In genomic region chr6:148423133-148423532, GRCh38 we compare ENCODE assay signal across 15 cellular contexts.
"Had no signal": no experiment of that assay in that cellular context is flagged by ENCODE, and none has a peak within 500 bp of the region (broad histone marks: within the 10 kb centered on the region; RNA-seq: fewer than 3 reads in every experiment).

No MANE protein-coding gene starts in this region.

- H3K36me3 ChIP-seq: heart left ventricle, sigmoid colon, thoracic aorta, uterus had no signal

- H3K4me3 Mint-ChIP-seq: activated CD8-positive, alpha-beta memory T cell treated with anti-CD3 and anti-CD28 coated beads, Interleukin-2, amount 10 ng/mL, durations not matched to agents 7 days and 5 days; activated T-cell treated with anti-CD3 and anti-CD28 coated beads, Interleukin-2, amount 50 U/mL, for 24 hours; stimulated activated naive CD8-positive, alpha-beta T cell treated with anti-CD3 and anti-CD28 coated beads, Interleukin-15, Interleukin-2, amounts not matched to agents 100 ng/mL and 50 ng/mL, for 24 hours had no signal

- H3K9me3 Mint-ChIP-seq: activated naive CD4-positive, alpha-beta T cell treated with anti-CD3 and anti-CD28 coated beads, Interleukin-2, amount 50 U/mL, for 72 hours; activated T-cell treated with anti-CD3 and anti-CD28 coated beads, Interleukin-2, amount 50 U/mL, for 24 hours; stimulated activated naive CD8-positive, alpha-beta T cell treated with anti-CD3 and anti-CD28 coated beads, Interleukin-15, Interleukin-2, amounts not matched to agents 100 ng/mL and 50 ng/mL, for 24 hours had no signal

- H3K4me1 Mint-ChIP-seq: activated CD8-positive, alpha-beta memory T cell treated with anti-CD3 and anti-CD28 coated beads, Interleukin-2, amount 10 ng/mL, durations not matched to agents 7 days and 5 days had no signal

- H3K4me3 ChIP-seq: heart left ventricle, sigmoid colon, thoracic aorta, uterus had no signal

- H3K9me3 ChIP-seq: heart left ventricle, sigmoid colon, thoracic aorta, uterus had no signal

- H3K36me3 Mint-ChIP-seq: activated CD8-positive, alpha-beta memory T cell treated with anti-CD3 and anti-CD28 coated beads, Interleukin-2, amount 10 ng/mL, durations not matched to agents 7 days and 5 days; activated naive CD4-positive, alpha-beta T cell treated with anti-CD3 and anti-CD28 coated beads, Interleukin-2, amount 50 U/mL, for 72 hours had no signal

- DNase-seq: activated CD4-positive, alpha-beta T cell treated with anti-CD3 and anti-CD28 coated beads for 1 hour; activated CD4-positive, alpha-beta T cell treated with anti-CD3 and anti-CD28 coated beads, Interleukin-2, amount 50 U/mL, for 48 hours; activated CD8-positive, alpha-beta memory T cell treated with anti-CD3 and anti-CD28 coated beads, Interleukin-2, amount 10 ng/mL, durations not matched to agents 7 days and 5 days; activated effector memory CD4-positive, alpha-beta T cell treated with anti-CD3 and anti-CD28 coated beads, Interleukin-2, amount 50 U/mL, for 16 hours; activated T-cell treated with anti-CD3 and anti-CD28 coated beads, Interleukin-2, amount 50 U/mL, for 24 hours; heart left ventricle; mesenchymal stem cell; sigmoid colon; stimulated activated CD4-positive, alpha-beta T cell treated with anti-CD3 and anti-CD28 coated beads, Interleukin-4, amount 100 ng/mL, for 1 hour; stimulated activated CD8-positive, alpha-beta memory T cell treated with anti-CD3 and anti-CD28 coated beads, Interleukin-4, amount 100 ng/mL, for 48 hours; T-helper 2 cell; uterus had no signal

- H3K27ac Mint-ChIP-seq: activated CD8-positive, alpha-beta memory T cell treated with anti-CD3 and anti-CD28 coated beads, Interleukin-2, amount 10 ng/mL, durations not matched to agents 7 days and 5 days; activated naive CD4-positive, alpha-beta T cell treated with anti-CD3 and anti-CD28 coated beads, Interleukin-2, amount 50 U/mL, for 72 hours; activated T-cell treated with anti-CD3 and anti-CD28 coated beads, Interleukin-2, amount 50 U/mL, for 24 hours; stimulated activated naive CD8-positive, alpha-beta T cell treated with anti-CD3 and anti-CD28 coated beads, Interleukin-15, Interleukin-2, amounts not matched to agents 100 ng/mL and 50 ng/mL, for 24 hours had no signal

- ATAC-seq: activated CD8-positive, alpha-beta memory T cell treated with anti-CD3 and anti-CD28 coated beads, Interleukin-2, amount 10 ng/mL, durations not matched to agents 7 days and 5 days; activated naive CD4-positive, alpha-beta T cell treated with anti-CD3 and anti-CD28 coated beads, Interleukin-2, amount 50 U/mL, for 72 hours had no signal

- H3K27me3 ChIP-seq: heart left ventricle, sigmoid colon, uterus had no signal

- H3K4me1 ChIP-seq: uterus had no signal
